In genomic region chr12:51004504-51004903, GRCh38 we compare ENCODE assay signal across 28 cellular contexts. TPM values are rescaled to one million over a fixed set of nuclear protein-coding genes. Genes with fewer than 3 reads are reported as not detected.
DNase-seq lines count a peak whose midpoint lies in the region; ATAC-seq, FAIRE-seq and TF ChIP-seq lines count a peak whose summit lies in the region.
"Had no signal": no experiment of that assay in that cellular context is flagged by ENCODE, and none has a peak within 500 bp of the region (broad histone marks: within the 10 kb centered on the region; RNA-seq: fewer than 3 reads in every experiment).

No MANE protein-coding gene starts in this region.

- H2AK5ac ChIP-seq in H1 (ENCODE audit: low read depth, low read length), result no peak overlapping the region
- no peak overlapping the region for H2AK5ac ChIP-seq in trophoblast cell (ENCODE audit: low read length)

- no peak overlapping the region for H3K27ac ChIP-seq in CD8-positive, alpha-beta T cell (ENCODE audit: low read depth, low read length)
- H3K27ac ChIP-seq in H1 (ENCODE audit: low read depth, low read length), result no peak overlapping the region; the same call in 1 of the 2 replicates
- peak overlapping the region; percentile 92 for H3K27ac ChIP-seq in trophoblast cell (ENCODE audit: low read depth, low read length)
- no peak overlapping the region for H3K27ac ChIP-seq in pancreas
- H3K27ac ChIP-seq: coronary artery, RWPE1, SK-N-MC had no signal

- peaks cover 13% of the 10 kb centered on the region for H3K4me1 Mint-ChIP-seq in CD8-positive, alpha-beta T cell (ENCODE audit: low read depth)

- intact Hi-C loops in CD8-positive, alpha-beta T cell (cut with DNase I, micrococcal nuclease), result no loop called here
- intact Hi-C loops in pancreas (cut with DNase I), result no loop called here

- POLR2A ChIA-PET in CD8-positive, alpha-beta T cell (lab: Charles Lee), result no interaction called here
- POLR2A ChIA-PET in H1 (lab: Charles Lee; ENCODE audit: partially characterized antibody), result interaction anchor here (0.5 to 3.9 kb wide), 8 partner anchors 11 to 386 kb away, joined by 3 to 20 read pairs (median 3); partner anchors contain the start of genes CSRNP2 and SLC11A2

- no peak overlapping the region for H3K23ac ChIP-seq in H1 (ENCODE audit: insufficient read length)
- no peak overlapping the region for H3K23ac ChIP-seq in trophoblast cell (ENCODE audit: low read length)

- no peak overlapping the region for H2BK15ac ChIP-seq in H1 (ENCODE audit: low read length)

- H3K79me1 ChIP-seq in H1 (ENCODE audit: low read depth, low read length) (no peaks in the 10 kb centered on the region; the same call in 1 of the 2 replicates), trophoblast cell (ENCODE audit: low read length) (peaks cover 13% of the 10 kb centered on the region)

- no peaks in the 10 kb centered on the region for H4K20me1 ChIP-seq in H1 (replicated peaks in 1 of 2; ENCODE audit: control insufficient read depth in 1 of 2, insufficient read depth in 2 of 2, low read length in 2 of 2)

- no peak overlapping the region for H2BK20ac ChIP-seq in H1 (ENCODE audit: low read length)

- H3K79me2 ChIP-seq in H1 (ENCODE audit: control insufficient read depth in 1 of 2, insufficient read depth in 2 of 2, low read length in 2 of 2) (peaks cover 0 to 13% of the 10 kb centered on the region in 2 experiments; a peak in 1 of 4 replicates), trophoblast cell (ENCODE audit: control insufficient read depth, insufficient read depth, low read length, poor library complexity) (no peaks in the 10 kb centered on the region)

- H2BK12ac ChIP-seq in H1 (ENCODE audit: low read depth, low read length) (no peak overlapping the region), trophoblast cell (ENCODE audit: low read length) (no peak overlapping the region)

- TF ChIP-seq RAD21 in H1 (IDR thresholded peaks at IDR 0.05 in 1 of 2, conservative IDR thresholded peaks at IDR 0.05 in 1 of 2; ENCODE audit: low read depth in 2 of 2, low read length in 2 of 2), result peak; percentile 46 to 57

- H4K5ac ChIP-seq in H1 (ENCODE audit: insufficient read length, low read depth, low read length), result no peak overlapping the region

- no peaks in the 10 kb centered on the region for H3K27me3 Mint-ChIP-seq in CD8-positive, alpha-beta T cell (ENCODE audit: low read depth)

- no peak for ATAC-seq in CD8-positive, alpha-beta T cell
- no peak for ATAC-seq in GM21423 (IDR thresholded peaks at IDR 0.05; ENCODE audit: unreplicated experiment)
- ATAC-seq in pancreas, result no peak
- ATAC-seq: body of pancreas had no signal

- H3K14ac ChIP-seq in H1 (ENCODE audit: insufficient read length) (no peak overlapping the region), trophoblast cell (ENCODE audit: low read length) (no peak overlapping the region)

- H3K4me2 ChIP-seq in H1 (ENCODE audit: insufficient read depth in 1 of 2, low read depth in 2 of 2, low read length in 2 of 2) (no peak overlapping the region), trophoblast cell (ENCODE audit: low read length) (no peak overlapping the region)

- H3K18ac ChIP-seq in H1 (ENCODE audit: extremely low read depth, low read length) (no peak overlapping the region), trophoblast cell (ENCODE audit: low read length) (no peak overlapping the region)

- no peak overlapping the region for H2BK5ac ChIP-seq in H1 (ENCODE audit: low read depth, low read length)
- peak overlapping the region; percentile 37 for H2BK5ac ChIP-seq in trophoblast cell (ENCODE audit: low read depth, low read length, poor library complexity)

- no peak overlapping the region for H3K56ac ChIP-seq in H1 (replicated peaks; ENCODE audit: insufficient read length, low read depth, low read length)

- H4K8ac ChIP-seq in H1 (ENCODE audit: extremely low read depth, insufficient read depth, low read length), result no peak overlapping the region
- H4K8ac ChIP-seq in trophoblast cell (ENCODE audit: low read depth, low read length), result no peak overlapping the region

- H3K27me3 ChIP-seq in CD8-positive, alpha-beta T cell (ENCODE audit: insufficient read depth, low read length), result no peaks in the 10 kb centered on the region
- H3K27me3 ChIP-seq in H1 (replicated peaks in 1 of 4; ENCODE audit: control insufficient read depth in 3 of 4, extremely low read depth in 1 of 4, insufficient read depth in 3 of 4, low read length in 3 of 4) (no peaks in the 10 kb centered on the region), trophoblast cell (ENCODE audit: insufficient read depth, low read length) (no peaks in the 10 kb centered on the region), pancreas (no peaks in the 10 kb centered on the region)
- H3K27me3 ChIP-seq: body of pancreas had no signal

- H3K9me3 Mint-ChIP-seq in CD8-positive, alpha-beta T cell, result no peaks in the 10 kb centered on the region
- H3K9me3 Mint-ChIP-seq: T-helper 1 cell treated with Interleukin-12 subunit alpha and Interleukin-12 subunit beta and Interleukin-4 antibody, amounts not matched to agents 30 μg/mL and 1 μg/mL, for 36 hours had no signal

- H2BK120ac ChIP-seq in H1 (replicated peaks; ENCODE audit: low read depth, low read length), result no peak overlapping the region
- no peak overlapping the region for H2BK120ac ChIP-seq in trophoblast cell (ENCODE audit: insufficient read depth, low read length, poor library complexity)

- H3K4me3 Mint-ChIP-seq in CD8-positive, alpha-beta T cell, result no peak overlapping the region
- H3K4me3 Mint-ChIP-seq: T-helper 1 cell treated with Interleukin-12 subunit alpha and Interleukin-12 subunit beta and Interleukin-4 antibody, amounts not matched to agents 30 μg/mL and 1 μg/mL, for 36 hours had no signal

- no peaks in the 10 kb centered on the region for H3K9me3 ChIP-seq in CD8-positive, alpha-beta T cell (ENCODE audit: low read length)
- H3K9me3 ChIP-seq in H1 (ENCODE audit: insufficient read depth in 2 of 2, low read depth in 1 of 2, low read length in 1 of 2), result no peaks in the 10 kb centered on the region
- H3K9me3 ChIP-seq in trophoblast cell (ENCODE audit: insufficient read depth, low read depth, low read length), result no peaks in the 10 kb centered on the region
- no peaks in the 10 kb centered on the region for H3K9me3 ChIP-seq in pancreas
- H3K9me3 ChIP-seq: body of pancreas had no signal

- TF ChIP-seq EP300 in H1 (IDR thresholded peaks at IDR 0.05; ENCODE audit: borderline replicate concordance in 1 of 2, low read depth in 2 of 2, low read length in 2 of 2), result no peak

- peaks cover 14% of the 10 kb centered on the region for H3K4me1 ChIP-seq in CD8-positive, alpha-beta T cell (ENCODE audit: insufficient read depth, low read length)
- H3K4me1 ChIP-seq in H1 (replicated peaks in 1 of 4; ENCODE audit: control insufficient read depth in 3 of 4, insufficient read depth in 4 of 4, low read length in 3 of 4) (peaks cover 0 to 6% (median 3%) of the 10 kb centered on the region in 4 experiments; a peak in 4 of 7 replicates), trophoblast cell (ENCODE audit: control insufficient read depth in 1 of 2, insufficient read depth in 2 of 2, low read length in 2 of 2) (peaks cover 7 to 12% of the 10 kb centered on the region in 2 experiments), pancreas (peaks cover 0 to 13% (median 0%) of the 10 kb centered on the region in 3 donors)

- no peak overlapping the region for H4K12ac ChIP-seq in trophoblast cell (ENCODE audit: low read depth, low read length)

- peak overlapping the region; percentile 37 for H3K27ac Mint-ChIP-seq in CD8-positive, alpha-beta T cell
- H3K27ac Mint-ChIP-seq: T-helper 1 cell treated with Interleukin-12 subunit alpha and Interleukin-12 subunit beta and Interleukin-4 antibody, amounts not matched to agents 30 μg/mL and 1 μg/mL, for 36 hours had no signal

- H4K91ac ChIP-seq in H1 (replicated peaks; ENCODE audit: insufficient read length, low read length) (no peak overlapping the region), trophoblast cell (ENCODE audit: low read depth, low read length) (no peak overlapping the region)

- CTCF ChIA-PET in CD8-positive, alpha-beta T cell (lab: Charles Lee), result no interaction called here
- CTCF ChIA-PET in H1 (lab: Charles Lee; ENCODE audit: partially characterized antibody), result interaction anchor here (1.4 to 6.9 kb wide), 5 partner anchors 10 to 179 kb away, joined by 3 to 66 read pairs (median 6); partner anchors contain the start of gene SLC11A2

- peaks cover 28% of the 10 kb centered on the region for H3K36me3 ChIP-seq in CD8-positive, alpha-beta T cell (ENCODE audit: insufficient read depth, low read length)
- H3K36me3 ChIP-seq in H1 (ENCODE audit: control insufficient read depth in 2 of 4, insufficient read depth in 4 of 4, low read length in 3 of 4) (peaks cover 2 to 19% (median 7%) of the 10 kb centered on the region in 4 experiments; a peak in 6 of 8 replicates), trophoblast cell (ENCODE audit: control insufficient read depth in 1 of 2, insufficient read depth in 2 of 2, low read length in 2 of 2) (peaks cover 11 to 12% of the 10 kb centered on the region in 2 experiments), pancreas (peaks cover 0 to 15% (median 5%) of the 10 kb centered on the region in 3 donors)

- H3K23me2 ChIP-seq in H1 (ENCODE audit: low read depth, low read length), result no peaks in the 10 kb centered on the region

- no peak for TF ChIP-seq CTCF in CD8-positive, alpha-beta T cell (IDR thresholded peaks at IDR 0.05)
- TF ChIP-seq CTCF in H1 (IDR thresholded peaks at IDR 0.05; ENCODE audit: control extremely low read depth in 1 of 3, insufficient read depth in 1 of 3, low read depth in 1 of 3, low read length in 3 of 3) (peak; percentile 4 to 18 (median 18); a peak in 3 of 4 replicates), pancreas (IDR thresholded peaks at IDR 0.05) (no peak)

- H3K9ac ChIP-seq in H1 (replicated peaks in 1 of 4; ENCODE audit: extremely low read depth in 1 of 4, low read depth in 3 of 4, low read length in 3 of 4), result no peak overlapping the region
- H3K9ac ChIP-seq in trophoblast cell (ENCODE audit: low read length), result no peak overlapping the region

- peaks cover 74% of the 10 kb centered on the region for H3K36me3 Mint-ChIP-seq in CD8-positive, alpha-beta T cell

- WGBS in H1 (ENCODE audit: extremely low coverage in 1 of 2, insufficient coverage in 1 of 2, insufficient read length in 1 of 2, insufficient replicate concordance in 2 of 2, low coverage in 1 of 2, low lambda C conversion rate in 2 of 2, missing lambda C conversion rate in 1 of 2), 2 experiments, result 73% methylated on average over 6 of the region's 6 CpGs; no CpG with 5 or more reads in 1 of the 2 experiments
- no CpG with 5 or more reads among the region's 6 CpGs for WGBS in trophoblast cell (ENCODE audit: extremely low coverage, insufficient coverage, insufficient read length)
- WGBS in pancreas, 2 donors, result 78 to 81% methylated on average over 6 of the region's 6 CpGs

- H2AFZ ChIP-seq in H1 (ENCODE audit: low read length), result no peak overlapping the region
- H2AFZ ChIP-seq in trophoblast cell (ENCODE audit: insufficient read depth, low read length, poor library complexity), result no peak overlapping the region

- TF ChIP-seq POLR2A in H1 (IDR thresholded peaks at IDR 0.05; ENCODE audit: control extremely low read depth in 1 of 2, low read depth in 2 of 2, low read length in 2 of 2), result no peak

- FAIRE-seq in H1 (lab: Jason Lieb, UNC), result no peak
- FAIRE-seq in pancreas (lab: Jason Lieb, UNC), result no peak

- no peak for DNase-seq in CD8-positive, alpha-beta T cell
- peak; percentile 34 for DNase-seq in SK-MEL-5 (ENCODE audit: low read depth, low spot score)
- no peak for DNase-seq in H1 (ENCODE audit: low read depth in 1 of 2, low spot score in 2 of 2)
- DNase-seq in trophoblast cell, result peak; percentile 66 to 71
- no peak for DNase-seq in NCI-H2081 (lab: John Stamatoyannopoulos, UW)
- DNase-seq in pancreas, result no peak
- DNase-seq: activated CD4-positive, alpha-beta T cell treated with anti-CD3 and anti-CD28 coated beads for 4 hours; body of pancreas; C1 segment of cervical spinal cord; Calu3; DND-41; H7; kidney glomerular epithelial cell; NCI-H1092 treated with DMSO at 0.1 percent for 48 hours; NCI-H1930; NCI-H345; NCI-H748 treated with DMSO at 0.1 percent for 48 hours; stimulated activated CD4-positive, alpha-beta T cell treated with anti-CD3 and anti-CD28 coated beads, Interleukin-2, amount 100 ng/mL, for 24 hours had no signal

- in situ Hi-C loops in SK-MEL-5 (cut with HindIII; ENCODE audit: low pct_unique_long_range_greater_than_20kb, low sequenced_read_pairs), result no loop called here

- no peak overlapping the region for H3K4me3 ChIP-seq in CD8-positive, alpha-beta T cell (ENCODE audit: low read depth, low read length)
- H3K4me3 ChIP-seq in H1 (ENCODE audit: extremely low read depth in 1 of 4, insufficient read depth in 2 of 4, low read depth in 3 of 4, low read length in 4 of 4), result no peak overlapping the region
- no peak overlapping the region for H3K4me3 ChIP-seq in trophoblast cell (ENCODE audit: low read depth, low read length)
- H3K4me3 ChIP-seq in pancreas, result no peak overlapping the region
- H3K4me3 ChIP-seq: body of pancreas, coronary artery, SK-N-MC, skin epidermis had no signal

- H3K4ac ChIP-seq in H1 (replicated peaks; ENCODE audit: insufficient read length, low read depth, low read length) (no peak overlapping the region), trophoblast cell (ENCODE audit: low read depth, low read length) (no peak overlapping the region)

RNA-seq across cellular contexts. Expression of gene SLC11A2, which starts 21.7 kb away (rescaled TPM):
- total RNA-seq in CD8-positive, alpha-beta T cell, result 10 to 100 TPM; 35.1 to 43.1 TPM
- 148 and 168 TPM in 2 replicates for total RNA-seq in SK-MEL-5 (2014; rRNA removed; shearing (Covaris generic))
- 58.4 and 77.7 TPM in 2 replicates for polyA plus RNA-seq in SK-MEL-5 (2015; cell fraction: cytosol; rRNA removed)
- polyA plus RNA-seq in SK-MEL-5 (2015; cell fraction: nucleus; rRNA removed), result 243 and 260 TPM in 2 replicates
- total RNA-seq in H1 (2021; fragmentation: NEBNext Ultra II Directional; extraction: Animal tissue kit (Norgen Biotek cat#: 25700)), result 59.3 and 61.5 TPM in 2 replicates
- polyA plus RNA-seq in H1 (2011; rRNA removed), result 42.8 and 55.0 TPM in 2 replicates
- 47.5 TPM for polyA plus RNA-seq in H1 (2011; cell fraction: cytosol; rRNA removed)
- 67.8 TPM for polyA plus RNA-seq in H1 (2011; cell fraction: nucleus; rRNA removed)
- polyA plus RNA-seq in H1 (2012, experiment 1 of 2), result 31.7 to 50.0 TPM (median 40.8 TPM) in 4 replicates
- polyA plus RNA-seq in H1 (2012, experiment 2 of 2), result 6.9 TPM
- 47.6 TPM for polyA plus RNA-seq in H1 (2013, experiment 1 of 2)
- polyA plus RNA-seq in H1 (2013, experiment 2 of 2), result 48.7 TPM
- 129 and 143 TPM in 2 replicates for polyA minus RNA-seq in H1 (2011; rRNA and poly(A)+ RNA removed)
- 41.7 TPM for polyA minus RNA-seq in H1 (2011; cell fraction: cytosol; rRNA and poly(A)+ RNA removed)
- polyA minus RNA-seq in H1 (2011; cell fraction: nucleus; rRNA and poly(A)+ RNA removed), result 77.3 TPM
- 33.1 and 33.8 TPM in 2 replicates for polyA plus RNA-seq in trophoblast cell (2013)
- total RNA-seq in pancreas, result 10 to 100 TPM; 24.3 to 52.9 (median 38.8) TPM
- 10 to 100 TPM; 19.1 to 26.6 TPM for polyA plus RNA-seq in pancreas

RNA-seq across cellular contexts. Expression of gene LETMD1, which starts 43.6 kb away (rescaled TPM):
- 10 to 100 TPM; 51.3 to 55.2 TPM for total RNA-seq in CD8-positive, alpha-beta T cell
- total RNA-seq in SK-MEL-5 (2014; rRNA removed; shearing (Covaris generic)), result 68.6 and 77.5 TPM in 2 replicates
- polyA plus RNA-seq in SK-MEL-5 (2015; cell fraction: cytosol; rRNA removed), result 74.3 and 103 TPM in 2 replicates
- 306 and 357 TPM in 2 replicates for polyA plus RNA-seq in SK-MEL-5 (2015; cell fraction: nucleus; rRNA removed)
- total RNA-seq in H1 (2021; fragmentation: NEBNext Ultra II Directional; extraction: Animal tissue kit (Norgen Biotek cat#: 25700)), result 31.9 and 39.4 TPM in 2 replicates
- polyA plus RNA-seq in H1 (2011; rRNA removed) (52.0 and 65.3 TPM in 2 replicates), pancreas (10 to 100 TPM; 45.2 to 59.5 TPM)
- 70.9 TPM for polyA plus RNA-seq in H1 (2011; cell fraction: cytosol; rRNA removed)
- polyA plus RNA-seq in H1 (2011; cell fraction: nucleus; rRNA removed), result 74.8 TPM
- 54.7 to 66.8 TPM (median 60.2 TPM) in 4 replicates for polyA plus RNA-seq in H1 (2012, experiment 1 of 2)
- 40.4 TPM for polyA plus RNA-seq in H1 (2012, experiment 2 of 2)
- 39.1 TPM for polyA plus RNA-seq in H1 (2013, experiment 1 of 2)
- polyA plus RNA-seq in H1 (2013, experiment 2 of 2), result 38.6 TPM
- polyA minus RNA-seq in H1 (2011; rRNA and poly(A)+ RNA removed), result 79.6 and 89.9 TPM in 2 replicates
- polyA minus RNA-seq in H1 (2011; cell fraction: cytosol; rRNA and poly(A)+ RNA removed), result 29.4 TPM
- polyA minus RNA-seq in H1 (2011; cell fraction: nucleus; rRNA and poly(A)+ RNA removed), result 37.1 TPM
- polyA plus RNA-seq in trophoblast cell (2013), result 21.3 TPM in 2 replicates
- 10 to 100 TPM; 34.3 to 59.1 (median 49.8) TPM for total RNA-seq in pancreas

RNA-seq across cellular contexts. Expression of gene HIGD1C, which starts 52.2 kb away (rescaled TPM):
- not detected for total RNA-seq in CD8-positive, alpha-beta T cell
- not detected in 2 replicates for total RNA-seq in SK-MEL-5 (2014; rRNA removed; shearing (Covaris generic))
- polyA plus RNA-seq in SK-MEL-5 (2015; cell fraction: cytosol; rRNA removed), result not detected in 2 replicates
- polyA plus RNA-seq in SK-MEL-5 (2015; cell fraction: nucleus; rRNA removed), result not detected in 2 replicates
- not detected in 2 replicates for total RNA-seq in H1 (2021; fragmentation: NEBNext Ultra II Directional; extraction: Animal tissue kit (Norgen Biotek cat#: 25700))
- polyA plus RNA-seq in H1 (2011; rRNA removed) (not detected in 2 replicates), pancreas (not detected)
- polyA plus RNA-seq in H1 (2011; cell fraction: cytosol; rRNA removed), result not detected
- not detected for polyA plus RNA-seq in H1 (2011; cell fraction: nucleus; rRNA removed)
- polyA plus RNA-seq in H1 (2012, experiment 1 of 2), result not detected in 4 replicates
- polyA plus RNA-seq in H1 (2012, experiment 2 of 2), result not detected
- not detected for polyA plus RNA-seq in H1 (2013, experiment 1 of 2)
- polyA plus RNA-seq in H1 (2013, experiment 2 of 2), result not detected
- polyA minus RNA-seq in H1 (2011; rRNA and poly(A)+ RNA removed), result not detected in 2 replicates
- polyA minus RNA-seq in H1 (2011; cell fraction: cytosol; rRNA and poly(A)+ RNA removed), result not detected
- not detected for polyA minus RNA-seq in H1 (2011; cell fraction: nucleus; rRNA and poly(A)+ RNA removed)
- not detected in 2 replicates for polyA plus RNA-seq in trophoblast cell (2013)
- total RNA-seq in pancreas, result not detected
- total RNA-seq: body of pancreas, Calu3, H7, lung microvascular endothelial cell, myocyte, pulmonary artery endothelial cell, subcutaneous adipose tissue had no signal

Comparison
In these comparisons a context has a peak if more than half of its experiments do, and no peak if none do; other contexts are left out.
1. DNase-seq: peak in SK-MEL-5 (single experiment) and trophoblast cell (2 of 2); none in CD8-positive, alpha-beta T cell (0 of 7), H1 (0 of 2), NCI-H2081 (0 of 2) and pancreas (0 of 6).
2. CTCF ChIP-seq: peak in H1 (3 of 3); none in CD8-positive, alpha-beta T cell (single experiment) and pancreas (0 of 4).